In genomic region chr3:107271787-107272387, GRCh38 we compare ENCODE assay signal across 8 cellular contexts.
A peak's percentile ranks its signal among the peaks of the same experiment; 100 is the strongest.
DNase-seq lines count a peak whose midpoint lies in the region; ATAC-seq, FAIRE-seq and TF ChIP-seq lines count a peak whose summit lies in the region.

No MANE protein-coding gene starts in this region.

- peak; percentile 81 for FAIRE-seq in RCC 7860 (lab: Jason Lieb, UNC)

- H3K27me3 Mint-ChIP-seq in endothelial cell (ENCODE audit: unreplicated experiment) (no peaks in the 10 kb centered on the region), naive B cell (peaks cover 0 to 3% (median 0%) of the 10 kb centered on the region in 3 donors)

- H3K9me3 Mint-ChIP-seq in endothelial cell (ENCODE audit: unreplicated experiment), result no peaks in the 10 kb centered on the region
- H3K9me3 Mint-ChIP-seq in naive B cell, result no peaks in the 10 kb centered on the region

- H3K4me3 Mint-ChIP-seq in endothelial cell (ENCODE audit: unreplicated experiment) (no peak overlapping the region), naive B cell (no peak overlapping the region)

- peak; percentile 74 for ATAC-seq in GM19452 (IDR thresholded peaks at IDR 0.05; ENCODE audit: unreplicated experiment)
- ATAC-seq in naive B cell (ENCODE audit: low read depth in 2 of 2), result peak; percentile 41 to 69
- no peak for ATAC-seq in activated CD4-positive, CD25-positive, alpha-beta regulatory T cell treated with anti-CD3 and anti-CD28 coated beads, Interleukin-2, amount 50 U/mL, for 24 hours

- in situ Hi-C loops in Caki2 (cut with HindIII; ENCODE audit: low pct_unique_long_range_greater_than_20kb, low sequenced_read_pairs), result no loop called here

- H3K4me3 ChIP-seq in Jurkat, Clone E6-1 (ENCODE audit: low read length), result no peak overlapping the region

- H3K27ac Mint-ChIP-seq in endothelial cell (ENCODE audit: unreplicated experiment) (no peak overlapping the region), naive B cell (no peak overlapping the region)

- H3K4me1 Mint-ChIP-seq in endothelial cell (ENCODE audit: unreplicated experiment), result peaks cover 4% of the 10 kb centered on the region
- H3K4me1 Mint-ChIP-seq in naive B cell, result no peaks in the 10 kb centered on the region

- DNase-seq in Caki2 (ENCODE audit: low read depth), result peak; percentile 21
- DNase-seq in Jurkat, Clone E6-1 (ENCODE audit: low read depth, low spot score), result peak; percentile 18
- DNase-seq in RCC 7860 (ENCODE audit: low spot score), result peak; percentile 58
- DNase-seq in endothelial cell (ENCODE audit: low spot score), result no peak
- peak; percentile 27 for DNase-seq in naive B cell
- no peak for DNase-seq in stimulated activated CD4-positive, alpha-beta T cell treated with anti-CD3 and anti-CD28 coated beads, Interleukin-4, amount 100 ng/mL, for 24 hours

- H3K36me3 Mint-ChIP-seq in endothelial cell (ENCODE audit: low read depth, unreplicated experiment), result no peaks in the 10 kb centered on the region
- H3K36me3 Mint-ChIP-seq in naive B cell, result no peaks in the 10 kb centered on the region

- TF ChIP-seq CTCF in endothelial cell (IDR thresholded peaks at IDR 0.05; ENCODE audit: unreplicated experiment), result peak; percentile 68

Comparison
In these comparisons a context has a peak if more than half of its experiments do, and no peak if none do; other contexts are left out.
1. DNase-seq: peak in Caki2 (single experiment), Jurkat, Clone E6-1 (single experiment), RCC 7860 (single experiment) and naive B cell (single experiment); none in endothelial cell (single experiment) and stimulated activated CD4-positive, alpha-beta T cell treated with anti-CD3 and anti-CD28 coated beads, Interleukin-4, amount 100 ng/mL, for 24 hours (single experiment).
2. ATAC-seq: peak in GM19452 (single experiment) and naive B cell (2 of 2); none in activated CD4-positive, CD25-positive, alpha-beta regulatory T cell treated with anti-CD3 and anti-CD28 coated beads, Interleukin-2, amount 50 U/mL, for 24 hours (0 of 2).